Comparison of ENCODE assay signal across 1 cellular context in the genomic region with DNA sequence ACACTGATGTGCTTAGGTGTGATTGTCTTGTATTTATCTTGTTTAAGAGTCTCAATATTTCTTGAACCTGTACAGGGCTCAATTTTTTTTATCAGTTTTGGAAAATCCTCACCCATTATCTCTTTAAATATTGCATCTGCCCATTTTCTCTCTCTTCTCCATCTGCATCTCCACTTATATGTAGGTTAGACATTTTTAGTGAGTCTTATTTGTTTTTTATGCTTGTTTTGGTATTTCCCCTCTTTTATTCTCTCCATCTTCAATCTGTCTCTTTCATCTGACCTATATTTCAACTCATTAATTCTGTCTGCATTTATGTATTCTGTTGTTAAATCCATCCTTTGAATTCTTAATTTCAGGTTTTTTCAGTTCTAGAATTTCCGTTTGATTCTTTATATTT.
TF ChIP-seq lines count a peak whose summit lies in the region.

No MANE protein-coding gene starts in this region.

TF ChIP-seq in HCT116, 20 proteins besides CTCF, POLR2A, EP300 and RAD21 (continued from another document):
- TF ChIP-seq JUND (IDR thresholded peaks at IDR 0.05) (no peak), SIN3A (IDR thresholded peaks at IDR 0.05; ENCODE audit: low read depth) (no peak), YY1 (IDR thresholded peaks at IDR 0.05; ENCODE audit: extremely low read depth, insufficient replicate concordance, low read depth, low read length) (no peak)
